In the genomic region with DNA sequence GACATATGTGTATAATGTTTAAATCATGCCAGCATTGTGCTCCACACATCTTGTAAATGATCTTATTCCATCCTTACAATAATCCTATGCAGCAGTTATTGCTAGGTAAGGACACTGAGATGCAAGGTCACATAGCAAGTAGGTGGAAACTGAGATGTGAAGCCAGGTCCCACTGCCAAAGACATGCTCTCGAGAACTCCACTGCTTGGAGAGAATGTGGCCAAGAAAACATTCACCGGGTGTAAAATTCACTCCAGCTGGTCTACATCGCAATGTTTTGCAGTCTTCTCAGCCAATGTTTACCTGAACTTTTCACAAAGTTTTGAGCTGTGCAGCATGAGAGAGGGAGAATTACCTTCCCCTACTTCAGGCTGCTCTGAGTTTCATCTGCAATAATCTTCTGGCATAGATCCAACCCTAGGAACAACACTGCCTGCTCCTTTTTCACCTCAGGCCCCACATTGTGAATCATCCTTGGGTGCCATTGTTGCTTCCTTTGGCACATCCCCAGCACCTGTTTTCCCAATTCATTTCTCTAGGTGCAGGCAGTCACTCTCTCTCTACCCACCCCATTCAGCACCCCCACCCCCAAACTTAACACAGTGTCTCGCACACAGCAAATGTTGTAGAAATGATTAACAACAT, we compare ENCODE assay signal across 26 cellular contexts. TPM values are rescaled to one million over a fixed set of nuclear protein-coding genes. Genes with fewer than 3 reads are reported as not detected.
DNase-seq lines count a peak whose midpoint lies in the region; ATAC-seq and TF ChIP-seq lines count a peak whose summit lies in the region.
"Had no signal": no experiment of that assay in that cellular context is flagged by ENCODE, and none has a peak within 500 bp of the region (broad histone marks: within the 10 kb centered on the region; RNA-seq: fewer than 3 reads in every experiment).

No MANE protein-coding gene starts in this region.

- H3K79me2 ChIP-seq in neural progenitor cell (ENCODE audit: low read depth) (no peaks in the 10 kb centered on the region), smooth muscle cell (ENCODE audit: low read depth) (no peaks in the 10 kb centered on the region)

- H4K20me1 ChIP-seq in neural progenitor cell (ENCODE audit: low read depth) (no peaks in the 10 kb centered on the region), smooth muscle cell (ENCODE audit: low read depth) (no peaks in the 10 kb centered on the region)

- H3K27ac ChIP-seq in neural progenitor cell, result no peak overlapping the region
- no peak overlapping the region for H3K27ac ChIP-seq in smooth muscle cell (ENCODE audit: low read depth)
- H3K27ac ChIP-seq: 22Rv1, esophagus muscularis mucosa, skin epidermis had no signal

- H3K27ac Mint-ChIP-seq in neural progenitor cell, result peak overlapping the region; percentile 76
- H3K27ac Mint-ChIP-seq: activated B cell treated with CpG ODN at 0.5 μM for 24 hours; activated naive CD8-positive, alpha-beta T cell; immature natural killer cell; natural killer cell; progenitor cell of endocrine pancreas; T-helper 17 cell had no signal

- peaks cover 34% of the 10 kb centered on the region for H3K9me3 Mint-ChIP-seq in neural progenitor cell
- H3K9me3 Mint-ChIP-seq: immature natural killer cell had no signal

- H3F3A ChIP-seq in neural progenitor cell (ENCODE audit: low read depth), result peaks cover 7% of the 10 kb centered on the region
- H3F3A ChIP-seq in smooth muscle cell (ENCODE audit: low read depth), result peaks cover 4% of the 10 kb centered on the region

- H3K4me1 Mint-ChIP-seq in neural progenitor cell, result peaks cover 32% of the 10 kb centered on the region
- H3K4me1 Mint-ChIP-seq: activated B cell treated with CpG ODN at 0.5 μM for 24 hours, immature natural killer cell, natural killer cell, T-helper 17 cell had no signal

- H3K4me3 Mint-ChIP-seq in neural progenitor cell, result peak overlapping the region; percentile 67
- H3K4me3 Mint-ChIP-seq: activated B cell treated with CpG ODN at 0.5 μM for 24 hours; activated naive CD8-positive, alpha-beta T cell; immature natural killer cell; natural killer cell; T-helper 17 cell had no signal

- H3K27me3 ChIP-seq in neural progenitor cell (no peaks in the 10 kb centered on the region), smooth muscle cell (ENCODE audit: low read depth) (no peaks in the 10 kb centered on the region)

- H3K4me3 ChIP-seq in fibroblast of mammary gland (ENCODE audit: control insufficient read depth, low read depth, low read length) (no peak overlapping the region), neural progenitor cell (no peak overlapping the region), smooth muscle cell (no peak overlapping the region)
- H3K4me3 ChIP-seq: esophagus muscularis mucosa, GM12878, lung, skin epidermis had no signal

- H3K9ac ChIP-seq in neural progenitor cell (no peak overlapping the region), smooth muscle cell (ENCODE audit: low read depth) (no peak overlapping the region)

- no peak for ATAC-seq in HG03108 (IDR thresholded peaks at IDR 0.05; ENCODE audit: unreplicated experiment)
- ATAC-seq: GM12878, natural killer cell, T-helper 17 cell had no signal

- TF ChIP-seq CTCF in fibroblast of mammary gland (conservative IDR thresholded peaks at IDR 0.05; ENCODE audit: control insufficient read depth, insufficient read depth, low read depth, low read length), result no peak
- no peak for TF ChIP-seq CTCF in neural progenitor cell (IDR thresholded peaks at IDR 0.05)
- TF ChIP-seq CTCF in smooth muscle cell (IDR thresholded peaks at IDR 0.05; ENCODE audit: borderline replicate concordance, insufficient read depth, poor library complexity, severe bottlenecking), result no peak
- no peak for TF ChIP-seq CTCF in GM20000 (IDR thresholded peaks at IDR 0.05; ENCODE audit: extremely low read depth, missing control alignments)

- H3K27me3 Mint-ChIP-seq in neural progenitor cell (ENCODE audit: insufficient read depth, low read depth), result peaks cover 12% of the 10 kb centered on the region
- H3K27me3 Mint-ChIP-seq: progenitor cell of endocrine pancreas had no signal

- H3K4me2 ChIP-seq in neural progenitor cell (no peak overlapping the region), smooth muscle cell (no peak overlapping the region)

- H3K4me1 ChIP-seq in neural progenitor cell, result peaks cover 13% of the 10 kb centered on the region
- H3K4me1 ChIP-seq in smooth muscle cell (ENCODE audit: low read depth), result peaks cover 10% of the 10 kb centered on the region

- H3K36me3 Mint-ChIP-seq in neural progenitor cell, result peaks cover 12% of the 10 kb centered on the region
- H3K36me3 Mint-ChIP-seq: activated naive CD8-positive, alpha-beta T cell; immature natural killer cell; natural killer cell had no signal

- H3K9me3 ChIP-seq in neural progenitor cell (ENCODE audit: low read depth) (peaks cover 6% of the 10 kb centered on the region), smooth muscle cell (replicated peaks; ENCODE audit: low read depth) (no peaks in the 10 kb centered on the region)
- H3K9me3 ChIP-seq: esophagus muscularis mucosa had no signal

- H3K36me3 ChIP-seq in neural progenitor cell (no peaks in the 10 kb centered on the region), smooth muscle cell (ENCODE audit: low read depth) (no peaks in the 10 kb centered on the region)
- H3K36me3 ChIP-seq: esophagus muscularis mucosa had no signal

- WGBS in smooth muscle cell (ENCODE audit: low lambda C conversion rate), result 92% methylated on average over 4 of the region's 4 CpGs

- DNase-seq in NCI-H1105 treated with DMSO at 0.1 percent for 48 hours (lab: John Stamatoyannopoulos, UW) (peak; percentile 13), NCI-H1105 (lab: John Stamatoyannopoulos, UW) (no peak), RPMI8226 (peak; percentile 28), fibroblast of mammary gland (ENCODE audit: low read depth) (peak; percentile 19), neural progenitor cell (ENCODE audit: low spot score) (no peak), smooth muscle cell (lab: John Stamatoyannopoulos, UW; ENCODE audit: unreplicated experiment) (no peak), GM20000 (ENCODE audit: low spot score) (no peak)
- DNase-seq: activated B cell treated with CpG ODN at 0.5 μM for 24 hours; activated T-cell treated with anti-CD3 and anti-CD28 coated beads, Interleukin-2, amount 50 U/mL, for 48 hours; GF-D8; head of caudate nucleus; immature natural killer cell; natural killer cell; NCI-H1694 treated with DMSO at 0.1 percent for 48 hours; SIG-M5; stimulated activated CD4-positive, alpha-beta T cell treated with anti-CD3 and anti-CD28 coated beads, Interleukin-4, amount 100 ng/mL, for 4 hours; substantia nigra; T-helper 17 cell had no signal

- H2AFZ ChIP-seq in neural progenitor cell (replicated peaks) (peak overlapping the region; percentile 36), smooth muscle cell (ENCODE audit: low read depth) (no peak overlapping the region)

RNA-seq across cellular contexts. Expression of gene PRTG, which starts 53.5 kb away (rescaled TPM):
- total RNA-seq in neural progenitor cell (ENCODE audit: low replicate concordance) (508 and 574 TPM in 2 replicates), smooth muscle cell (7.9 and 17.2 TPM in 2 replicates)
- polyA plus RNA-seq in smooth muscle cell, result 2.4 and 5.6 TPM in 2 replicates
- total RNA-seq: activated B cell treated with CpG ODN at 0.5 μM for 24 hours, GM12878, natural killer cell, T-helper 17 cell had no signal
- polyA plus RNA-seq: immature natural killer cell had no signal

Comparison
In these comparisons a context has a peak if more than half of its experiments do, and no peak if none do; other contexts are left out.
1. DNase-seq: peak in NCI-H1105 treated with DMSO at 0.1 percent for 48 hours (single experiment), RPMI8226 (single experiment) and fibroblast of mammary gland (single experiment); none in NCI-H1105 (single experiment), neural progenitor cell (single experiment), smooth muscle cell (single experiment) and GM20000 (single experiment).
2. RNA of gene PRTG, which starts 53.5 kb away (total RNA-seq): 508 to 574 TPM in neural progenitor cell; 7.9 to 17.2 TPM in smooth muscle cell; every median in the first group is over 10 times any median in the second.